ENCODE assay signal across 27 cellular contexts in the genomic region with DNA sequence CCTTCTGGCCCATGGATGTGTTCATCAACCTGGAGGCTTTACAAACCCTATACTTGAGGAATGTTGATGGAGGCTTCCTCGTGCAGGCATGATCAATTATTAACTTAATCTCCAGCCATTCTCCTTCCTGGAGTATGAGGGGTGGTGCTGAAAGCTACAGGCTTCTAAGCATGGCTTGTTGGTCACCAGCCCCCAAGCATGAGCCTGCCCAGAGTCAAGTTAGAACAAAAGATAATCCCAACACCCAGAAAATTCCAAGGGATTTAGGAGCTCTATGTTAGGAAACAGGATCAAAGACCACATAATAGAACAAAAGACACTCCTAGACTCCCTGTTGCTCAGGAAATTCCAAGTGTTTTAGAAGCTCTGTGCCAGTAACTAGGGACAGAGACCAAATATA.
DNase-seq lines count a peak whose midpoint lies in the region; ATAC-seq and TF ChIP-seq lines count a peak whose summit lies in the region.
"Had no signal": no experiment of that assay in that cellular context is flagged by ENCODE, and none has a peak within 500 bp of the region (broad histone marks: within the 10 kb centered on the region; RNA-seq: fewer than 3 reads in every experiment).

No MANE protein-coding gene starts in this region.

- H3K4me1 Mint-ChIP-seq in Calu3 (ENCODE audit: low read depth, unreplicated experiment) (peaks cover 21% of the 10 kb centered on the region), neural crest cell (peaks cover 3% of the 10 kb centered on the region)
- no peaks in the 10 kb centered on the region for H3K4me1 Mint-ChIP-seq in activated T-cell treated with anti-CD3 and anti-CD28 coated beads, Interleukin-2, amount 50 U/mL, for 72 hours (ENCODE audit: low read depth)

- H3K27me3 Mint-ChIP-seq in Calu3 (ENCODE audit: unreplicated experiment), result no peaks in the 10 kb centered on the region
- no peaks in the 10 kb centered on the region for H3K27me3 Mint-ChIP-seq in neural crest cell (ENCODE audit: low read depth)
- no peaks in the 10 kb centered on the region for H3K27me3 Mint-ChIP-seq in activated T-cell treated with anti-CD3 and anti-CD28 coated beads, Interleukin-2, amount 50 U/mL, for 72 hours (ENCODE audit: low read depth)
- H3K27me3 Mint-ChIP-seq: dendritic cell treated with granulocyte-macrophage colony-stimulating factor and Interleukin-4, amounts not matched to agents 40 ng/mL and 50 ng/mL, for 4 days had no signal

- no peak overlapping the region for H3K27ac Mint-ChIP-seq in Calu3 (ENCODE audit: unreplicated experiment)
- peak overlapping the region; percentile 52 for H3K27ac Mint-ChIP-seq in neural crest cell (ENCODE audit: unreplicated experiment)
- no peak overlapping the region for H3K27ac Mint-ChIP-seq in activated T-cell treated with anti-CD3 and anti-CD28 coated beads, Interleukin-2, amount 50 U/mL, for 72 hours
- H3K27ac Mint-ChIP-seq: activated naive CD8-positive, alpha-beta T cell treated with anti-CD3 and anti-CD28 coated beads for 36 hours; dendritic cell treated with granulocyte-macrophage colony-stimulating factor and Interleukin-4, amounts not matched to agents 40 ng/mL and 50 ng/mL, for 4 days had no signal

- H3K4me3 ChIP-seq in epithelial cell of proximal tubule (ENCODE audit: low read depth, low read length), result no peak overlapping the region
- H3K4me3 ChIP-seq: ascending aorta, SJSA1, testis had no signal

- no peak for ATAC-seq in GM18909 (IDR thresholded peaks at IDR 0.05; ENCODE audit: poor library complexity, unreplicated experiment)
- ATAC-seq in HG03521 (IDR thresholded peaks at IDR 0.05; ENCODE audit: unreplicated experiment), result no peak
- ATAC-seq in GM21360 (IDR thresholded peaks at IDR 0.05; ENCODE audit: unreplicated experiment), result no peak
- ATAC-seq in activated T-cell treated with anti-CD3 and anti-CD28 coated beads, Interleukin-2, amount 50 U/mL, for 72 hours (replicated peaks in 1 of 2), result no peak
- ATAC-seq: left cardiac atrium had no signal

- CTCF ChIA-PET in Calu3 (lab: Charles Lee), result interaction anchor here (0.6 to 2.0 kb wide), 3 partner anchors 11 to 49 kb away, joined by 3 to 4 read pairs (median 4); no protein-coding TSS in a partner anchor

- H3K4me3 Mint-ChIP-seq in Calu3 (ENCODE audit: low read depth, unreplicated experiment), result no peak overlapping the region
- H3K4me3 Mint-ChIP-seq in neural crest cell, result no peak overlapping the region
- no peak overlapping the region for H3K4me3 Mint-ChIP-seq in activated T-cell treated with anti-CD3 and anti-CD28 coated beads, Interleukin-2, amount 50 U/mL, for 72 hours
- H3K4me3 Mint-ChIP-seq: activated naive CD8-positive, alpha-beta T cell treated with anti-CD3 and anti-CD28 coated beads for 36 hours; dendritic cell treated with granulocyte-macrophage colony-stimulating factor and Interleukin-4, amounts not matched to agents 40 ng/mL and 50 ng/mL, for 4 days had no signal

- H3K36me3 Mint-ChIP-seq in Calu3 (ENCODE audit: insufficient read depth, unreplicated experiment) (no peaks in the 10 kb centered on the region), neural crest cell (ENCODE audit: low read depth) (peaks cover 7% of the 10 kb centered on the region)
- H3K36me3 Mint-ChIP-seq in activated T-cell treated with anti-CD3 and anti-CD28 coated beads, Interleukin-2, amount 50 U/mL, for 72 hours (ENCODE audit: insufficient read depth in 2 of 2), result no peaks in the 10 kb centered on the region
- H3K36me3 Mint-ChIP-seq: activated naive CD8-positive, alpha-beta T cell treated with anti-CD3 and anti-CD28 coated beads for 36 hours had no signal

- DNase-seq in Calu3 (peak; percentile 40), HuH-7 (ENCODE audit: low spot score) (peak; percentile 12), epithelial cell of proximal tubule (ENCODE audit: low read depth) (peak; percentile 16), neural crest cell (ENCODE audit: low read depth, low spot score) (no peak)
- no peak for DNase-seq in activated T-cell treated with anti-CD3 and anti-CD28 coated beads, Interleukin-2, amount 50 U/mL, for 72 hours
- DNase-seq: activated CD4-positive, CD25-positive, alpha-beta regulatory T cell treated with anti-CD3 and anti-CD28 coated beads, Interleukin-2, amount 50 U/mL, for 72 hours; activated effector memory CD4-positive, alpha-beta T cell treated with Interleukin-2 at 50 U/mL for 16 hours; activated naive CD8-positive, alpha-beta T cell treated with anti-CD3 and anti-CD28 coated beads for 36 hours; activated T-cell treated with anti-CD3 and anti-CD28 coated beads for 4 hours; C1 segment of cervical spinal cord; COR-L47; left cardiac atrium; mammary epithelial cell; NCI-H2081; NCI-H2227 treated with DMSO at 0.1 percent for 48 hours; posterior cingulate gyrus; RPMI8226; stimulated activated CD4-positive, alpha-beta T cell treated with anti-CD3 and anti-CD28 coated beads, Interleukin-15, amount 100 ng/mL, for 24 hours; stimulated activated naive CD4-positive, alpha-beta T cell; T-helper 1 cell; testis had no signal

- intact Hi-C loops in Calu3 (cut with micrococcal nuclease; ENCODE audit: unreplicated experiment), result no loop called here

- H3K9me3 Mint-ChIP-seq in Calu3 (ENCODE audit: low read depth, unreplicated experiment) (no peaks in the 10 kb centered on the region), neural crest cell (peaks cover 11% of the 10 kb centered on the region)
- no peaks in the 10 kb centered on the region for H3K9me3 Mint-ChIP-seq in activated T-cell treated with anti-CD3 and anti-CD28 coated beads, Interleukin-2, amount 50 U/mL, for 72 hours
- H3K9me3 Mint-ChIP-seq: activated naive CD8-positive, alpha-beta T cell treated with anti-CD3 and anti-CD28 coated beads for 36 hours had no signal

- TF ChIP-seq CTCF in Calu3 (IDR thresholded peaks at IDR 0.05; ENCODE audit: unreplicated experiment), result no peak
- no peak for TF ChIP-seq CTCF in epithelial cell of proximal tubule (conservative IDR thresholded peaks at IDR 0.05; ENCODE audit: low read depth, low read length)
- TF ChIP-seq CTCF in neural crest cell (conservative IDR thresholded peaks at IDR 0.05), result no peak

- BruUV-seq in Calu3 (replicated peaks; lab: Mats Ljungman, UMichigan), result no TSS peak

Comparison
In these comparisons a context has a peak if more than half of its experiments do, and no peak if none do; other contexts are left out.
1. DNase-seq: peak in Calu3 (single experiment), HuH-7 (single experiment) and epithelial cell of proximal tubule (single experiment); none in neural crest cell (single experiment) and activated T-cell treated with anti-CD3 and anti-CD28 coated beads, Interleukin-2, amount 50 U/mL, for 72 hours (0 of 2).